In genomic region chr15:46280753-46281521, GRCh38 we compare ENCODE assay signal across 12 cellular contexts.
DNase-seq lines count a peak whose midpoint lies in the region; ATAC-seq and TF ChIP-seq lines count a peak whose summit lies in the region.
"Had no signal": no experiment of that assay in that cellular context is flagged by ENCODE, and none has a peak within 500 bp of the region (broad histone marks: within the 10 kb centered on the region; RNA-seq: fewer than 3 reads in every experiment).

No MANE protein-coding gene starts in this region.

- intact Hi-C loops in OCI-LY7 (cut with micrococcal nuclease; ENCODE audit: unreplicated experiment) (no loop called here), spleen (cut with DNase I; ENCODE audit: low total_unique reads) (no loop called here)

- H3K27ac Mint-ChIP-seq in stimulated activated effector memory CD8-positive, alpha-beta T cell treated with anti-CD3 and anti-CD28 coated beads, Interleukin-12 subunit alpha, Interleukin-12 subunit beta, amount 100 ng/mL, for 72 hours, result no peak overlapping the region
- H3K27ac Mint-ChIP-seq: activated CD4-positive, alpha-beta T cell treated with anti-CD3 and anti-CD28 coated beads for 36 hours; activated naive CD8-positive, alpha-beta T cell treated with anti-CD3 and anti-CD28 coated beads, Interleukin-2, amount 10 ng/mL, durations not matched to agents 7 days and 5 days had no signal

- no peak for ATAC-seq in HG03457 (IDR thresholded peaks at IDR 0.05; ENCODE audit: unreplicated experiment)
- ATAC-seq in stimulated activated effector memory CD8-positive, alpha-beta T cell treated with anti-CD3 and anti-CD28 coated beads, Interleukin-12 subunit alpha, Interleukin-12 subunit beta, amount 100 ng/mL, for 72 hours, result no peak
- ATAC-seq: activated CD4-positive, alpha-beta T cell treated with anti-CD3 and anti-CD28 coated beads for 36 hours had no signal

- no peak for TF ChIP-seq POLR2A in NB4 (IDR thresholded peaks at IDR 0.05; ENCODE audit: extremely low read depth, insufficient read length)
- TF ChIP-seq POLR2A in spleen (IDR thresholded peaks at IDR 0.05), result no peak

- H3K4me1 ChIP-seq in OCI-LY7 (ENCODE audit: insufficient read depth, low read length, poor library complexity, severe bottlenecking) (no peaks in the 10 kb centered on the region), spleen (no peaks in the 10 kb centered on the region)

- H3K9me3 ChIP-seq in OCI-LY7 (ENCODE audit: low read length) (no peaks in the 10 kb centered on the region), spleen (no peaks in the 10 kb centered on the region)

- H3K9me3 Mint-ChIP-seq in stimulated activated effector memory CD8-positive, alpha-beta T cell treated with anti-CD3 and anti-CD28 coated beads, Interleukin-12 subunit alpha, Interleukin-12 subunit beta, amount 100 ng/mL, for 72 hours, result peaks cover 7% of the 10 kb centered on the region
- H3K9me3 Mint-ChIP-seq: activated naive CD8-positive, alpha-beta T cell treated with anti-CD3 and anti-CD28 coated beads, Interleukin-2, amount 10 ng/mL, durations not matched to agents 7 days and 5 days had no signal

- 45 to 59% (median 56%) methylated on average over 4 of the region's 4 CpGs for WGBS in spleen, 5 donors

- no peak for TF ChIP-seq CTCF in NB4 (IDR thresholded peaks at IDR 0.05; ENCODE audit: low read depth, low read length)
- peak; percentile 29; the same call in 1 of the 2 replicates for TF ChIP-seq CTCF in OCI-LY7 (conservative IDR thresholded peaks at IDR 0.05; ENCODE audit: low read length)
- TF ChIP-seq CTCF in spleen (IDR thresholded peaks at IDR 0.05 in 8 of 11, conservative IDR thresholded peaks at IDR 0.05 in 3 of 11), result no peak

- H3K27ac ChIP-seq in OCI-LY7 (ENCODE audit: low read depth, low read length, poor library complexity, severe bottlenecking) (no peak overlapping the region), spleen (no peak overlapping the region)

- H3K4me3 Mint-ChIP-seq in stimulated activated effector memory CD8-positive, alpha-beta T cell treated with anti-CD3 and anti-CD28 coated beads, Interleukin-12 subunit alpha, Interleukin-12 subunit beta, amount 100 ng/mL, for 72 hours, result no peak overlapping the region
- H3K4me3 Mint-ChIP-seq: activated CD4-positive, alpha-beta T cell treated with anti-CD3 and anti-CD28 coated beads for 36 hours; activated naive CD8-positive, alpha-beta T cell treated with anti-CD3 and anti-CD28 coated beads, Interleukin-2, amount 10 ng/mL, durations not matched to agents 7 days and 5 days had no signal

- H3K4me1 Mint-ChIP-seq in stimulated activated effector memory CD8-positive, alpha-beta T cell treated with anti-CD3 and anti-CD28 coated beads, Interleukin-12 subunit alpha, Interleukin-12 subunit beta, amount 100 ng/mL, for 72 hours, result no peaks in the 10 kb centered on the region
- H3K4me1 Mint-ChIP-seq: activated CD4-positive, alpha-beta T cell treated with anti-CD3 and anti-CD28 coated beads for 36 hours; activated naive CD8-positive, alpha-beta T cell treated with anti-CD3 and anti-CD28 coated beads, Interleukin-2, amount 10 ng/mL, durations not matched to agents 7 days and 5 days had no signal

- H3K27me3 ChIP-seq in spleen (replicated peaks in 1 of 7), result no peaks in the 10 kb centered on the region

- DNase-seq in DMS 273 treated with DMSO at 0.1 percent for 48 hours (lab: John Stamatoyannopoulos, UW) (peak; percentile 67), NB4 (ENCODE audit: low read depth) (peak; percentile 14), OCI-LY7 (ENCODE audit: low spot score) (peak; percentile 1), kidney glomerular epithelial cell (lab: John Stamatoyannopoulos, UW) (peak; percentile 3), spleen (no peak), medulla oblongata (ENCODE audit: extremely low spot score) (no peak)
- DNase-seq in stimulated activated effector memory CD8-positive, alpha-beta T cell treated with anti-CD3 and anti-CD28 coated beads, Interleukin-12 subunit alpha, Interleukin-12 subunit beta, amount 100 ng/mL, for 72 hours (ENCODE audit: low spot score in 2 of 2), result no peak
- DNase-seq: activated CD4-positive, alpha-beta T cell treated with anti-CD3 and anti-CD28 coated beads for 36 hours; activated naive CD8-positive, alpha-beta T cell treated with anti-CD3 and anti-CD28 coated beads, Interleukin-2, amount 10 ng/mL, durations not matched to agents 7 days and 5 days; GF-D8; NCI-H226 had no signal

- H3K4me3 ChIP-seq in NB4 (ENCODE audit: low read depth, low read length) (no peak overlapping the region), OCI-LY7 (ENCODE audit: low read depth, low read length, poor library complexity, severe bottlenecking) (no peak overlapping the region), spleen (no peak overlapping the region)

- H3K36me3 ChIP-seq in OCI-LY7 (ENCODE audit: insufficient read depth, low read length), result no peaks in the 10 kb centered on the region
- H3K36me3 ChIP-seq in spleen, result no peaks in the 10 kb centered on the region

- no peaks in the 10 kb centered on the region for H3K36me3 Mint-ChIP-seq in stimulated activated effector memory CD8-positive, alpha-beta T cell treated with anti-CD3 and anti-CD28 coated beads, Interleukin-12 subunit alpha, Interleukin-12 subunit beta, amount 100 ng/mL, for 72 hours
- H3K36me3 Mint-ChIP-seq: activated naive CD8-positive, alpha-beta T cell treated with anti-CD3 and anti-CD28 coated beads, Interleukin-2, amount 10 ng/mL, durations not matched to agents 7 days and 5 days had no signal

- H3K4me2 ChIP-seq in OCI-LY7 (ENCODE audit: low read length), result no peak overlapping the region

- CTCF ChIA-PET in OCI-LY7 (lab: Charles Lee; ENCODE audit: unreplicated experiment), result no interaction called here

- no peaks in the 10 kb centered on the region for H3K79me2 ChIP-seq in OCI-LY7 (ENCODE audit: insufficient read depth, low read depth, low read length)

- H4K20me1 ChIP-seq in OCI-LY7 (ENCODE audit: insufficient read depth, low read length), result no peaks in the 10 kb centered on the region

- H3K9me2 ChIP-seq in OCI-LY7 (ENCODE audit: insufficient read depth, low read length), result no peaks in the 10 kb centered on the region

- no TSS peak for BruUV-seq in OCI-LY7 (replicated peaks; lab: Mats Ljungman, UMichigan)

- POLR2A ChIA-PET in OCI-LY7 (lab: Charles Lee), result no interaction called here

- no peak overlapping the region for H2AFZ ChIP-seq in OCI-LY7 (ENCODE audit: low read length)

Comparison
In these comparisons a context has a peak if more than half of its experiments do, and no peak if none do; other contexts are left out.
1. DNase-seq: peak in DMS 273 treated with DMSO at 0.1 percent for 48 hours (single experiment), NB4 (single experiment), OCI-LY7 (single experiment) and kidney glomerular epithelial cell (single experiment); none in spleen (single experiment), medulla oblongata (single experiment) and stimulated activated effector memory CD8-positive, alpha-beta T cell treated with anti-CD3 and anti-CD28 coated beads, Interleukin-12 subunit alpha, Interleukin-12 subunit beta, amount 100 ng/mL, for 72 hours (0 of 2).